In genomic region chr11:4393209-4394196, GRCh38 we compare ENCODE assay signal across 8 cellular contexts. TPM values are rescaled to one million over a fixed set of nuclear protein-coding genes. Genes with fewer than 3 reads are reported as not detected.
A peak's percentile ranks its signal among the peaks of the same experiment; 100 is the strongest.
DNase-seq lines count a peak whose midpoint lies in the region; ATAC-seq and TF ChIP-seq lines count a peak whose summit lies in the region.

Gene TRIM21 (minus strand): TSS chr11:4393702. CDS start chr11:4390409, 3,293 bp downstream.

- H3K79me1 ChIP-seq in mesendoderm (ENCODE audit: low read length), result peaks cover 2% of the 10 kb centered on the region

- peak within 1 kb of the TSS; percentile 82 for H3K4me3 Mint-ChIP-seq in endodermal cell

- peak; percentile 86 to 96 for DNase-seq in AML-193 (lab: John Stamatoyannopoulos, UW)
- peak; percentile 94 to 96 for DNase-seq in NOMO-1 (lab: John Stamatoyannopoulos, UW; ENCODE audit: unreplicated experiment in 2 of 2)
- peak; percentile 93 for DNase-seq in endodermal cell
- DNase-seq in mesendoderm, result peak; percentile 92
- peak; percentile 86 for DNase-seq in stimulated activated CD8-positive, alpha-beta memory T cell treated with anti-CD3 and anti-CD28 coated beads, Interleukin-15, amount 100 ng/mL, for 1 hour (ENCODE audit: low read depth)

- no peak within 1 kb of the TSS for H2BK120ac ChIP-seq in mesendoderm (ENCODE audit: low read depth, low read length)

- H3K4me1 ChIP-seq in endodermal cell (ENCODE audit: control insufficient read depth, insufficient read depth, low read length), result no peaks in the 10 kb centered on the region
- H3K4me1 ChIP-seq in mesendoderm (ENCODE audit: control insufficient read depth, low read depth, low read length), result peaks cover 3% of the 10 kb centered on the region

- H3K27me3 ChIP-seq in endodermal cell (ENCODE audit: control insufficient read depth, insufficient read depth, low read length, poor library complexity, severe bottlenecking) (no peaks in the 10 kb centered on the region), mesendoderm (ENCODE audit: insufficient read depth, low read length, poor library complexity) (no peaks in the 10 kb centered on the region)

- H3K36me3 ChIP-seq in endodermal cell (ENCODE audit: control insufficient read depth, insufficient read depth, low read length) (peaks cover 8% of the 10 kb centered on the region), mesendoderm (ENCODE audit: control insufficient read depth, insufficient read depth, low read length) (peaks cover under 1% of the 10 kb centered on the region)

- H3K27ac ChIP-seq in endodermal cell (ENCODE audit: low read depth, low read length), result no peak within 1 kb of the TSS
- no peak within 1 kb of the TSS for H3K27ac ChIP-seq in mesendoderm (ENCODE audit: low read depth, low read length)

- H3K9me3 ChIP-seq in endodermal cell (ENCODE audit: control insufficient read depth, low read length), result no peaks in the 10 kb centered on the region

- H3K4me1 Mint-ChIP-seq in endodermal cell, result no peaks in the 10 kb centered on the region

- no peak within 1 kb of the TSS for H2BK5ac ChIP-seq in mesendoderm (ENCODE audit: low read length)

- H3K4me2 ChIP-seq in mesendoderm (ENCODE audit: low read length), result peak within 1 kb of the TSS; percentile 21

- H3K27ac Mint-ChIP-seq in endodermal cell, result peak within 1 kb of the TSS; percentile 79

- H3K36me3 Mint-ChIP-seq in endodermal cell (ENCODE audit: low read depth), result peaks cover 24% of the 10 kb centered on the region

- CTCF ChIA-PET in activated CD8-positive, alpha-beta memory T cell treated with anti-CD3 and anti-CD28 coated beads for 36 hours (lab: Charles Lee), result interaction anchor here (0.6 to 2.1 kb wide), 3 partner anchors 100 to 1737 kb away, joined by 3 to 6 read pairs (median 3); no protein-coding TSS in a partner anchor

- peak; percentile 99 for ATAC-seq in GM19023 (IDR thresholded peaks at IDR 0.05; ENCODE audit: unreplicated experiment)
- ATAC-seq in HG03280 (IDR thresholded peaks at IDR 0.05; ENCODE audit: unreplicated experiment), result peak; percentile 100

- POLR2A ChIA-PET in activated CD8-positive, alpha-beta memory T cell treated with anti-CD3 and anti-CD28 coated beads for 36 hours (lab: Charles Lee), result interaction anchor here (1.0 kb wide), 1 partner anchor 207 kb away, joined by 5 read pairs; no protein-coding TSS in a partner anchor

- no peak within 1 kb of the TSS for H4K8ac ChIP-seq in mesendoderm (ENCODE audit: low read depth, low read length)

- no peak within 1 kb of the TSS for H2BK15ac ChIP-seq in mesendoderm (replicated peaks; ENCODE audit: low read depth)

- H3K4me3 ChIP-seq in endodermal cell (ENCODE audit: low read length) (peak within 1 kb of the TSS; percentile 84), mesendoderm (ENCODE audit: low read length) (peak within 1 kb of the TSS; percentile 38)

- WGBS in endodermal cell (ENCODE audit: insufficient coverage in 1 of 2, insufficient read length in 1 of 2), 2 experiments, result 35 to 53% methylated on average over 9 to 24 of the region's 24 CpGs
- no CpG with 5 or more reads among the region's 24 CpGs for WGBS in mesendoderm (ENCODE audit: extremely low coverage, insufficient coverage, low lambda C conversion rate)

- peak within 1 kb of the TSS; percentile 58 for H2AK5ac ChIP-seq in mesendoderm (ENCODE audit: low read length)

- no peak within 1 kb of the TSS for H4K5ac ChIP-seq in mesendoderm (ENCODE audit: low read length)

- H3K18ac ChIP-seq in mesendoderm (ENCODE audit: low read length), result no peak within 1 kb of the TSS

- no peak within 1 kb of the TSS for H3K4ac ChIP-seq in mesendoderm (ENCODE audit: low read depth, low read length)

- H3K79me2 ChIP-seq in mesendoderm (ENCODE audit: control insufficient read depth, insufficient read depth, low read length), result no peaks in the 10 kb centered on the region

- peak within 1 kb of the TSS; percentile 9 for H3K9ac ChIP-seq in endodermal cell (ENCODE audit: extremely low read depth, low read length, poor library complexity, severe bottlenecking)
- peak within 1 kb of the TSS; percentile 63 for H3K9ac ChIP-seq in mesendoderm (ENCODE audit: low read length)

- H3K27me3 Mint-ChIP-seq in endodermal cell (ENCODE audit: insufficient read depth), result peaks cover 6% of the 10 kb centered on the region

- TF ChIP-seq CTCF in endodermal cell (conservative IDR thresholded peaks at IDR 0.05), result no peak

- peak within 1 kb of the TSS; percentile 80 for H3K56ac ChIP-seq in mesendoderm (ENCODE audit: low read length)

- H3K23ac ChIP-seq in mesendoderm (ENCODE audit: low read length), result no peak within 1 kb of the TSS

- peaks cover 13% of the 10 kb centered on the region for H3K9me3 Mint-ChIP-seq in endodermal cell

RNA-seq across cellular contexts. Expression of gene TRIM21, which starts in this region (rescaled TPM):
- 10 to 100 TPM; 20.9 to 22.6 TPM for total RNA-seq in activated CD8-positive, alpha-beta memory T cell treated with anti-CD3 and anti-CD28 coated beads for 36 hours
- 1 to 10 TPM; 9.8 to 10.0 TPM for total RNA-seq in endodermal cell
- 13.3 TPM for polyA plus RNA-seq in endodermal cell (2013, experiment 1 of 2)
- polyA plus RNA-seq in endodermal cell (2013, experiment 2 of 2), result 10.7 TPM
- 23.8 TPM for polyA plus RNA-seq in mesendoderm (2013, experiment 1 of 2)
- 25.4 TPM for polyA plus RNA-seq in mesendoderm (2013, experiment 2 of 2)
